In genomic region chr15:78050441-78050809, GRCh38 we compare ENCODE assay signal across 8 cellular contexts. TPM values are rescaled to one million over a fixed set of nuclear protein-coding genes. Genes with fewer than 3 reads are reported as not detected.
DNase-seq lines count a peak whose midpoint lies in the region; ATAC-seq and TF ChIP-seq lines count a peak whose summit lies in the region.

No MANE protein-coding gene starts in this region.

- peaks cover 16% of the 10 kb centered on the region for H3K36me3 ChIP-seq in BLaER1
- H3K36me3 ChIP-seq in endodermal cell (ENCODE audit: control insufficient read depth, insufficient read depth, low read length) = no peaks in the 10 kb centered on the region
- peaks cover 12% of the 10 kb centered on the region for H3K36me3 ChIP-seq in WERI-Rb-1
- H3K36me3 ChIP-seq in mammary epithelial cell (ENCODE audit: insufficient read depth, low read length) = peaks cover 2% of the 10 kb centered on the region

- no peaks in the 10 kb centered on the region for H3K36me3 Mint-ChIP-seq in endodermal cell (ENCODE audit: low read depth)

- 100% methylated on average over 1 of the region's 1 CpG; no CpG with 5 or more reads in 1 of the 2 experiments for WGBS in endodermal cell (ENCODE audit: insufficient coverage in 1 of 2, insufficient read length in 1 of 2), 2 experiments
- 100% methylated on average over 1 of the region's 1 CpG for WGBS in mammary epithelial cell (ENCODE audit: low coverage, missing lambda C conversion rate)

- H3K4me2 ChIP-seq in BLaER1 = peak overlapping the region; percentile 81
- no peak overlapping the region for H3K4me2 ChIP-seq in mammary epithelial cell (ENCODE audit: insufficient read depth, low read depth, low read length)

- CTCF ChIA-PET in mammary epithelial cell (lab: Charles Lee; ENCODE audit: low non-redundant PET) = no interaction called here

- ATAC-seq in GM19452 (IDR thresholded peaks at IDR 0.05; ENCODE audit: unreplicated experiment) (peak; percentile 21), HG03571 (IDR thresholded peaks at IDR 0.05; ENCODE audit: unreplicated experiment) (peak; percentile 23)

- in situ Hi-C loops in mammary epithelial cell (cut with MboI; ENCODE audit: low sequenced_read_pairs in 2 of 2) = no loop called here

- TF ChIP-seq CTCF in endodermal cell (conservative IDR thresholded peaks at IDR 0.05) (no peak), WERI-Rb-1 (IDR thresholded peaks at IDR 0.05; ENCODE audit: low read depth, low read length) (no peak), mammary epithelial cell (conservative IDR thresholded peaks at IDR 0.05 in 1 of 2, IDR thresholded peaks at IDR 0.05 in 1 of 2; ENCODE audit: extremely low read depth in 1 of 2, insufficient read depth in 1 of 2, low read depth in 1 of 2, low read length in 2 of 2) (no peak)

- H3K4me3 ChIP-seq in BLaER1 (no peak overlapping the region; the same call in 1 of the 2 replicates), endodermal cell (ENCODE audit: low read length) (peak overlapping the region; percentile 57), WERI-Rb-1 (ENCODE audit: low read depth, low read length) (no peak overlapping the region), mammary epithelial cell (replicated peaks in 1 of 3; ENCODE audit: insufficient read depth in 1 of 3, low read depth in 2 of 3, low read length in 3 of 3) (no peak overlapping the region)

- H3K4me1 ChIP-seq in BLaER1 = peaks cover 91% of the 10 kb centered on the region
- H3K4me1 ChIP-seq in endodermal cell (ENCODE audit: control insufficient read depth, insufficient read depth, low read length) = peaks cover 27% of the 10 kb centered on the region
- H3K4me1 ChIP-seq in mammary epithelial cell (ENCODE audit: insufficient read depth, low read length) = peaks cover 8% of the 10 kb centered on the region

- H2AFZ ChIP-seq in mammary epithelial cell (ENCODE audit: low read depth, low read length) = no peak overlapping the region

- H3K4me3 Mint-ChIP-seq in endodermal cell = no peak overlapping the region

- H3K27me3 ChIP-seq in BLaER1 = no peaks in the 10 kb centered on the region
- peaks cover 9% of the 10 kb centered on the region for H3K27me3 ChIP-seq in endodermal cell (ENCODE audit: control insufficient read depth, insufficient read depth, low read length, poor library complexity, severe bottlenecking)
- H3K27me3 ChIP-seq in WERI-Rb-1 (ENCODE audit: insufficient read depth, low read depth, severe bottlenecking) = no peaks in the 10 kb centered on the region
- H3K27me3 ChIP-seq in mammary epithelial cell (ENCODE audit: insufficient read depth, low read length) = no peaks in the 10 kb centered on the region

- H4K20me1 ChIP-seq in BLaER1 (no peaks in the 10 kb centered on the region), mammary epithelial cell (ENCODE audit: insufficient read depth, low read length) (no peaks in the 10 kb centered on the region)

- H3K9me3 ChIP-seq in BLaER1 (no peaks in the 10 kb centered on the region), endodermal cell (ENCODE audit: control insufficient read depth, low read length) (no peaks in the 10 kb centered on the region), WERI-Rb-1 (ENCODE audit: severe bottlenecking) (no peaks in the 10 kb centered on the region), mammary epithelial cell (replicated peaks; ENCODE audit: insufficient read depth, low read length) (no peaks in the 10 kb centered on the region)

- H3K27ac Mint-ChIP-seq in endodermal cell = no peak overlapping the region

- dilution Hi-C loops in mammary epithelial cell (cut with HindIII; ENCODE audit: low sequenced_read_pairs) = no loop called here

- H3K27ac ChIP-seq in BLaER1 (peak overlapping the region; percentile 87), endodermal cell (ENCODE audit: low read depth, low read length) (peak overlapping the region; percentile 33), WERI-Rb-1 (no peak overlapping the region), mammary epithelial cell (ENCODE audit: insufficient read depth, low read depth, low read length) (no peak overlapping the region)

- BruUV-seq in mammary epithelial cell (replicated peaks; lab: Mats Ljungman, UMichigan) = no TSS peak

- intact Hi-C loops in mammary epithelial cell (cut with micrococcal nuclease) = no loop called here

- H3K9me3 Mint-ChIP-seq in endodermal cell = no peaks in the 10 kb centered on the region

- H3K9ac ChIP-seq in BLaER1 = peak overlapping the region; percentile 70
- H3K9ac ChIP-seq in endodermal cell (ENCODE audit: extremely low read depth, low read length, poor library complexity, severe bottlenecking) = no peak overlapping the region
- no peak overlapping the region for H3K9ac ChIP-seq in mammary epithelial cell (ENCODE audit: insufficient read depth, low read length)

- DNase-seq in endodermal cell (no peak), NCI-H748 treated with DMSO at 0.1 percent for 48 hours (lab: John Stamatoyannopoulos, UW) (no peak), WERI-Rb-1 (no peak), NCI-H146 treated with DMSO at 0.1 percent for 48 hours (lab: John Stamatoyannopoulos, UW; ENCODE audit: unreplicated experiment) (no peak), mammary epithelial cell (no peak)

- peaks cover 13% of the 10 kb centered on the region for H3K79me2 ChIP-seq in mammary epithelial cell (ENCODE audit: insufficient read depth, low read length)

- no peaks in the 10 kb centered on the region for H3K27me3 Mint-ChIP-seq in endodermal cell (ENCODE audit: insufficient read depth)

- peaks cover 32% of the 10 kb centered on the region for H3K4me1 Mint-ChIP-seq in endodermal cell

RNA-seq across cellular contexts. Expression of gene TBC1D2B, which starts 27.1 kb away (rescaled TPM):
- total RNA-seq in endodermal cell = 10 to 100 TPM; 13.8 to 23.8 TPM
- polyA plus RNA-seq in endodermal cell (2013, experiment 1 of 2) = 10.7 TPM
- polyA plus RNA-seq in endodermal cell (2013, experiment 2 of 2) = 12.9 TPM
- 10 to 100 TPM; 15.7 to 24.0 TPM for total RNA-seq in mammary epithelial cell
- 11.8 TPM for polyA plus RNA-seq in mammary epithelial cell
- polyA minus RNA-seq in mammary epithelial cell = 10.3 TPM

RNA-seq across cellular contexts. Expression of gene SH2D7, which starts 41.9 kb away (rescaled TPM):
- not detected for total RNA-seq in endodermal cell
- polyA plus RNA-seq in endodermal cell (2013, experiment 1 of 2) = not detected
- not detected for polyA plus RNA-seq in endodermal cell (2013, experiment 2 of 2)
- not detected for total RNA-seq in mammary epithelial cell
- not detected for polyA plus RNA-seq in mammary epithelial cell
- polyA minus RNA-seq in mammary epithelial cell = not detected

Comparison
In these comparisons a context has a peak if more than half of its experiments do, and no peak if none do; other contexts are left out.
1. H3K27ac ChIP-seq: peak in BLaER1 (single experiment) and endodermal cell (single experiment); none in WERI-Rb-1 (single experiment) and mammary epithelial cell (single experiment).